Comparison of ENCODE assay signal across 8 cellular contexts in genomic region chr19:40751065-40751923, GRCh38. TPM values are rescaled to one million over a fixed set of nuclear protein-coding genes. Genes with fewer than 3 reads are reported as not detected.
DNase-seq lines count a peak whose midpoint lies in the region; ATAC-seq and TF ChIP-seq lines count a peak whose summit lies in the region.

TSS of gene SNRPA (plus strand) at chr19:40751203. CDS start at chr19:40751409, 206 bp downstream.

- 0 to 1% methylated on average over 35 to 42 of the region's 42 CpGs for WGBS in esophagus squamous epithelium, 2 donors

- H3K27me3 Mint-ChIP-seq in activated T-cell treated with anti-CD3 and anti-CD28 coated beads, Interleukin-2, amount 50 U/mL, for 72 hours (ENCODE audit: low read depth): no peaks in the 10 kb centered on the region

- TF ChIP-seq CTCF in KMS-11 (conservative IDR thresholded peaks at IDR 0.05; ENCODE audit: low read depth, low read length) (no peak), Peyer's patch (IDR thresholded peaks at IDR 0.05) (no peak), esophagus squamous epithelium (IDR thresholded peaks at IDR 0.05) (peak in 1 of 6 experiments; percentile 4)

- peak within 1 kb of the TSS; percentile 50; the same call in 1 of the 2 replicates for H2AFZ ChIP-seq in KMS-11 (ENCODE audit: low read depth)

- intact Hi-C loops in esophagus squamous epithelium (cut with DNase I): no loop called here

- peaks cover 53% of the 10 kb centered on the region for H3K4me1 ChIP-seq in KMS-11 (ENCODE audit: low read depth, poor library complexity, severe bottlenecking)
- peaks cover 0 to 46% (median 29%) of the 10 kb centered on the region in 4 donors for H3K4me1 ChIP-seq in Peyer's patch
- peaks cover 26 to 69% (median 55%) of the 10 kb centered on the region in 3 donors for H3K4me1 ChIP-seq in esophagus squamous epithelium

- H3K9ac ChIP-seq in KMS-11: peak within 1 kb of the TSS; percentile 90

- peak within 1 kb of the TSS; percentile 93 for H3K27ac Mint-ChIP-seq in activated T-cell treated with anti-CD3 and anti-CD28 coated beads, Interleukin-2, amount 50 U/mL, for 72 hours
- H3K27ac Mint-ChIP-seq in stimulated activated effector memory CD8-positive, alpha-beta T cell treated with anti-CD3 and anti-CD28 coated beads, Interleukin-12 subunit alpha, Interleukin-12 subunit beta, amount 100 ng/mL, for 72 hours: peak within 1 kb of the TSS; percentile 97

- H3K27ac ChIP-seq in KMS-11: peak within 1 kb of the TSS; percentile 80
- H3K27ac ChIP-seq in Peyer's patch: peak within 1 kb of the TSS; percentile 92 to 97 (median 93)
- peak within 1 kb of the TSS; percentile 96 to 98 (median 98) for H3K27ac ChIP-seq in esophagus squamous epithelium

- H3K27me3 ChIP-seq in KMS-11 (ENCODE audit: insufficient read depth, low read depth) (no peaks in the 10 kb centered on the region), Peyer's patch (no peaks in the 10 kb centered on the region), esophagus squamous epithelium (no peaks in the 10 kb centered on the region)

- peak within 1 kb of the TSS; percentile 91 to 92 for H3K4me3 Mint-ChIP-seq in activated T-cell treated with anti-CD3 and anti-CD28 coated beads, Interleukin-2, amount 50 U/mL, for 72 hours
- peak within 1 kb of the TSS; percentile 94 for H3K4me3 Mint-ChIP-seq in stimulated activated effector memory CD8-positive, alpha-beta T cell treated with anti-CD3 and anti-CD28 coated beads, Interleukin-12 subunit alpha, Interleukin-12 subunit beta, amount 100 ng/mL, for 72 hours

- H3K4me2 ChIP-seq in KMS-11: peak within 1 kb of the TSS; percentile 95

- ATAC-seq in GM21737 (IDR thresholded peaks at IDR 0.05; ENCODE audit: unreplicated experiment): peak; percentile 59
- peak; percentile 74 to 76 for ATAC-seq in activated T-cell treated with anti-CD3 and anti-CD28 coated beads, Interleukin-2, amount 50 U/mL, for 72 hours (replicated peaks in 1 of 2)
- peak; percentile 81 for ATAC-seq in stimulated activated effector memory CD8-positive, alpha-beta T cell treated with anti-CD3 and anti-CD28 coated beads, Interleukin-12 subunit alpha, Interleukin-12 subunit beta, amount 100 ng/mL, for 72 hours

- H3K9me3 Mint-ChIP-seq in activated T-cell treated with anti-CD3 and anti-CD28 coated beads, Interleukin-2, amount 50 U/mL, for 72 hours: no peaks in the 10 kb centered on the region
- H3K9me3 Mint-ChIP-seq in stimulated activated effector memory CD8-positive, alpha-beta T cell treated with anti-CD3 and anti-CD28 coated beads, Interleukin-12 subunit alpha, Interleukin-12 subunit beta, amount 100 ng/mL, for 72 hours: no peaks in the 10 kb centered on the region

- DNase-seq in DMS53 (lab: John Stamatoyannopoulos, UW) (peak; percentile 100), Peyer's patch (peak; percentile 97 to 99 (median 98)), esophagus squamous epithelium (lab: John Stamatoyannopoulos, UW) (peak; percentile 87), myocyte (ENCODE audit: low read depth) (peak; percentile 99)
- DNase-seq in activated T-cell treated with anti-CD3 and anti-CD28 coated beads, Interleukin-2, amount 50 U/mL, for 72 hours: peak; percentile 96 to 98
- peak; percentile 91 to 98 for DNase-seq in stimulated activated effector memory CD8-positive, alpha-beta T cell treated with anti-CD3 and anti-CD28 coated beads, Interleukin-12 subunit alpha, Interleukin-12 subunit beta, amount 100 ng/mL, for 72 hours (ENCODE audit: low spot score in 2 of 2)

- H3K36me3 ChIP-seq in KMS-11 (ENCODE audit: insufficient read depth) (peaks cover 5% of the 10 kb centered on the region; the same call in 1 of the 2 replicates), Peyer's patch (peaks cover 0 to 5% (median 0%) of the 10 kb centered on the region in 3 donors), esophagus squamous epithelium (peaks cover 0 to 22% (median 9%) of the 10 kb centered on the region in 3 donors)

- H3K36me3 Mint-ChIP-seq in activated T-cell treated with anti-CD3 and anti-CD28 coated beads, Interleukin-2, amount 50 U/mL, for 72 hours (ENCODE audit: insufficient read depth in 2 of 2): peaks cover 15 to 23% of the 10 kb centered on the region in 2 donors
- peaks cover 65% of the 10 kb centered on the region for H3K36me3 Mint-ChIP-seq in stimulated activated effector memory CD8-positive, alpha-beta T cell treated with anti-CD3 and anti-CD28 coated beads, Interleukin-12 subunit alpha, Interleukin-12 subunit beta, amount 100 ng/mL, for 72 hours

- TF ChIP-seq POLR2A in Peyer's patch (IDR thresholded peaks at IDR 0.05) (peak; percentile 85 to 96), esophagus squamous epithelium (IDR thresholded peaks at IDR 0.05) (peak in 3 of 4 donors; percentile 52 to 93 (median 69))

- peaks cover 60% of the 10 kb centered on the region for H3K4me1 Mint-ChIP-seq in activated T-cell treated with anti-CD3 and anti-CD28 coated beads, Interleukin-2, amount 50 U/mL, for 72 hours (ENCODE audit: low read depth)
- H3K4me1 Mint-ChIP-seq in stimulated activated effector memory CD8-positive, alpha-beta T cell treated with anti-CD3 and anti-CD28 coated beads, Interleukin-12 subunit alpha, Interleukin-12 subunit beta, amount 100 ng/mL, for 72 hours: peaks cover 56% of the 10 kb centered on the region

- H3K79me2 ChIP-seq in KMS-11 (ENCODE audit: insufficient read depth, low read depth): peaks cover 53% of the 10 kb centered on the region

- H3K9me3 ChIP-seq in Peyer's patch: no peaks in the 10 kb centered on the region
- H3K9me3 ChIP-seq in esophagus squamous epithelium: no peaks in the 10 kb centered on the region

- peaks cover 10% of the 10 kb centered on the region for H4K20me1 ChIP-seq in KMS-11 (ENCODE audit: insufficient read depth)

- H3K4me3 ChIP-seq in KMS-11 (IDR thresholded peaks at IDR 0.05; ENCODE audit: insufficient read depth, low read depth, low read length) (peak within 1 kb of the TSS; percentile 69), Peyer's patch (peak within 1 kb of the TSS; percentile 61 to 79 (median 70)), esophagus squamous epithelium (peak within 1 kb of the TSS; percentile 46 to 86 (median 74))

RNA-seq across cellular contexts. Expression of gene SNRPA, which starts in this region (rescaled TPM):
- total RNA-seq in Peyer's patch (100 to 1,000 TPM in 1 of 4 donors, 10 to 100 TPM in 3; 44.5 to 104 (median 72.1) TPM), esophagus squamous epithelium (10 to 100 TPM; 45.0 to 79.5 (median 51.0) TPM), myocyte (37.3 and 52.8 TPM in 2 replicates)
- 100 to 1,000 TPM; 201 to 290 TPM for total RNA-seq in activated T-cell treated with anti-CD3 and anti-CD28 coated beads, Interleukin-2, amount 50 U/mL, for 72 hours
- polyA plus RNA-seq in myocyte (2012): 41.5 TPM

Comparison
In these comparisons a context has a peak if more than half of its experiments do, and no peak if none do; other contexts are left out.
1. Peak in every context shown above with its lines: DNase-seq, ATAC-seq, H3K4me3 ChIP-seq and H3K27ac ChIP-seq.